ENCODE assay signal across 16 cellular contexts in genomic region chr3:58173029-58173669, GRCh38. TPM values are rescaled to one million over a fixed set of nuclear protein-coding genes. Genes with fewer than 3 reads are reported as not detected.
DNase-seq lines count a peak whose midpoint lies in the region; ATAC-seq, FAIRE-seq and TF ChIP-seq lines count a peak whose summit lies in the region.
"Had no signal": no experiment of that assay in that cellular context is flagged by ENCODE, and none has a peak within 500 bp of the region (broad histone marks: within the 10 kb centered on the region; RNA-seq: fewer than 3 reads in every experiment).

No MANE protein-coding gene starts in this region.

- DNase-seq in A549 (ENCODE audit: low read depth in 1 of 2, low spot score in 1 of 2) (no peak), HT-29 (ENCODE audit: low spot score) (peak; percentile 36), dermis blood vessel endothelial cell (peak; percentile 66), mucosa of descending colon (peak in 1 of 3 donors; percentile 48), NCI-H1930 (lab: John Stamatoyannopoulos, UW) (no peak), DMS153 (lab: John Stamatoyannopoulos, UW) (no peak)
- DNase-seq in naive thymus-derived CD4-positive, alpha-beta T cell = no peak
- DNase-seq in activated naive CD8-positive, alpha-beta T cell treated with anti-CD3 and anti-CD28 coated beads, Interleukin-2, amount 50 U/mL, for 24 hours = no peak
- DNase-seq: immature natural killer cell, NCI-H446 treated with DMSO at 0.1 percent for 48 hours, occipital lobe had no signal

- no peak for FAIRE-seq in A549 (lab: Jason Lieb, UNC)

- TF ChIP-seq CTCF in A549 (IDR thresholded peaks at IDR 0.05) (no peak), mucosa of descending colon (IDR thresholded peaks at IDR 0.05) (no peak)

- POLR2A ChIA-PET in A549 (lab: Yijun Ruan, JAX) = interaction anchor here (0.5 kb wide), 1 partner anchor 139 kb away, joined by 3 read pairs; no protein-coding TSS in a partner anchor
- POLR2A ChIA-PET in naive thymus-derived CD4-positive, alpha-beta T cell (lab: Charles Lee) = interaction anchor here (1.1 kb wide), 1 partner anchor 164 kb away, joined by 3 read pairs; no protein-coding TSS in a partner anchor

- H3K4me1 ChIP-seq in A549 (peaks cover 94% of the 10 kb centered on the region), mucosa of descending colon (ENCODE audit: low read depth) (peaks cover 43% of the 10 kb centered on the region)
- H3K4me1 ChIP-seq in naive thymus-derived CD4-positive, alpha-beta T cell (ENCODE audit: control insufficient read depth in 2 of 2, insufficient read depth in 2 of 2, low read length in 2 of 2) = peaks cover 3 to 6% of the 10 kb centered on the region in 2 donors

- no peaks in the 10 kb centered on the region for H3K36me3 ChIP-seq in mucosa of descending colon (ENCODE audit: low read depth)
- H3K36me3 ChIP-seq in naive thymus-derived CD4-positive, alpha-beta T cell (ENCODE audit: control insufficient read depth in 2 of 3, insufficient read depth in 3 of 3, low read length in 3 of 3) = peaks cover 0 to 29% (median 0%) of the 10 kb centered on the region in 3 experiments

- peak overlapping the region in 1 of 9 donors; percentile 46 for H3K27ac Mint-ChIP-seq in naive thymus-derived CD4-positive, alpha-beta T cell
- H3K27ac Mint-ChIP-seq in activated naive CD8-positive, alpha-beta T cell treated with anti-CD3 and anti-CD28 coated beads, Interleukin-2, amount 50 U/mL, for 24 hours = no peak overlapping the region
- H3K27ac Mint-ChIP-seq: activated CD8-positive, alpha-beta T cell treated with anti-CD3 and anti-CD28 coated beads, Interleukin-2, amount 10 ng/mL, durations not matched to agents 7 days and 5 days; activated T-helper 1 cell treated with anti-CD3 and anti-CD28 coated beads, Interleukin-12 subunit alpha, Interleukin-12 subunit beta, Interleukin-2, Interleukin-4 antibody, amounts not matched to agents 30 ng/mL and 10 ng/mL and 1 ng/mL, durations not matched to agents 14 hours and 24 hours and 36 hours; immature natural killer cell; stimulated activated memory B cell treated with anti-CD40 and anti-IgM and Interleukin-4, amounts not matched to agents 10 μg/mL and 1 μg/mL and 100 μg/mL, for 72 hours had no signal

- no peaks in the 10 kb centered on the region for H3K27me3 ChIP-seq in naive thymus-derived CD4-positive, alpha-beta T cell (ENCODE audit: control insufficient read depth in 2 of 2, insufficient read depth in 2 of 2, low read length in 2 of 2)

- no peak for TF ChIP-seq EP300 in A549 (IDR thresholded peaks at IDR 0.05)

- peaks cover 0 to 3% (median 0%) of the 10 kb centered on the region in 5 donors for H3K27me3 Mint-ChIP-seq in naive thymus-derived CD4-positive, alpha-beta T cell
- peaks cover 7% of the 10 kb centered on the region for H3K27me3 Mint-ChIP-seq in activated naive CD8-positive, alpha-beta T cell treated with anti-CD3 and anti-CD28 coated beads, Interleukin-2, amount 50 U/mL, for 24 hours
- H3K27me3 Mint-ChIP-seq: stimulated activated memory B cell treated with anti-CD40 and anti-IgM and Interleukin-4, amounts not matched to agents 10 μg/mL and 1 μg/mL and 100 μg/mL, for 72 hours had no signal

- 68% methylated on average over 8 of the region's 14 CpGs for WGBS in A549 (ENCODE audit: missing lambda C conversion rate)

- peaks cover 0 to 29% (median 9%) of the 10 kb centered on the region in 5 donors for H3K36me3 Mint-ChIP-seq in naive thymus-derived CD4-positive, alpha-beta T cell
- no peaks in the 10 kb centered on the region for H3K36me3 Mint-ChIP-seq in activated naive CD8-positive, alpha-beta T cell treated with anti-CD3 and anti-CD28 coated beads, Interleukin-2, amount 50 U/mL, for 24 hours (ENCODE audit: low read depth)
- H3K36me3 Mint-ChIP-seq: stimulated activated memory B cell treated with anti-CD40 and anti-IgM and Interleukin-4, amounts not matched to agents 10 μg/mL and 1 μg/mL and 100 μg/mL, for 72 hours had no signal

- CTCF ChIA-PET in A549 (lab: Yijun Ruan, JAX) = interaction anchor here (0.8 to 2.5 kb wide), 12 partner anchors 8 to 221 kb away, joined by 3 to 12 read pairs (median 4); partner anchors contain the start of gene RPP14
- CTCF ChIA-PET in naive thymus-derived CD4-positive, alpha-beta T cell (lab: Charles Lee) = interaction anchor here (1.0 to 4.0 kb wide), 2 partner anchors 164 to 166 kb away, joined by 3 to 22 read pairs; partner anchors contain the start of gene FLNB

- H3K27ac ChIP-seq in A549 = peak overlapping the region; percentile 74 to 98; a peak in 4 of 6 replicates
- H3K27ac ChIP-seq in naive thymus-derived CD4-positive, alpha-beta T cell (ENCODE audit: low read depth, low read length) = no peak overlapping the region

- intact Hi-C loops in mucosa of descending colon (cut with DNase I, micrococcal nuclease) = no loop called here
- intact Hi-C loops in naive thymus-derived CD4-positive, alpha-beta T cell (cut with micrococcal nuclease) = loop anchor here (1.0 to 5.0 kb wide), 2 partner anchors 165 to 211 kb away; partner anchors contain the start of gene FLNB (in 1 of the 2)

- no peak overlapping the region for H3K4me3 ChIP-seq in A549
- no peak overlapping the region for H3K4me3 ChIP-seq in mucosa of descending colon
- H3K4me3 ChIP-seq in naive thymus-derived CD4-positive, alpha-beta T cell (ENCODE audit: low read length) = no peak overlapping the region
- H3K4me3 ChIP-seq: skin epidermis had no signal

- peaks cover 0 to 3% (median 0%) of the 10 kb centered on the region in 11 donors for H3K9me3 Mint-ChIP-seq in naive thymus-derived CD4-positive, alpha-beta T cell
- H3K9me3 Mint-ChIP-seq in activated naive CD8-positive, alpha-beta T cell treated with anti-CD3 and anti-CD28 coated beads, Interleukin-2, amount 50 U/mL, for 24 hours = no peaks in the 10 kb centered on the region
- H3K9me3 Mint-ChIP-seq: activated T-helper 1 cell treated with anti-CD3 and anti-CD28 coated beads, Interleukin-12 subunit alpha, Interleukin-12 subunit beta, Interleukin-2, Interleukin-4 antibody, amounts not matched to agents 30 ng/mL and 10 ng/mL and 1 ng/mL, durations not matched to agents 14 hours and 24 hours and 36 hours; immature natural killer cell; stimulated activated memory B cell treated with anti-CD40 and anti-IgM and Interleukin-4, amounts not matched to agents 10 μg/mL and 1 μg/mL and 100 μg/mL, for 72 hours had no signal

- H3K4me3 Mint-ChIP-seq in naive thymus-derived CD4-positive, alpha-beta T cell = no peak overlapping the region
- no peak overlapping the region for H3K4me3 Mint-ChIP-seq in activated naive CD8-positive, alpha-beta T cell treated with anti-CD3 and anti-CD28 coated beads, Interleukin-2, amount 50 U/mL, for 24 hours
- H3K4me3 Mint-ChIP-seq: activated CD8-positive, alpha-beta T cell treated with anti-CD3 and anti-CD28 coated beads, Interleukin-2, amount 10 ng/mL, durations not matched to agents 7 days and 5 days; activated T-helper 1 cell treated with anti-CD3 and anti-CD28 coated beads, Interleukin-12 subunit alpha, Interleukin-12 subunit beta, Interleukin-2, Interleukin-4 antibody, amounts not matched to agents 30 ng/mL and 10 ng/mL and 1 ng/mL, durations not matched to agents 14 hours and 24 hours and 36 hours; immature natural killer cell; stimulated activated memory B cell treated with anti-CD40 and anti-IgM and Interleukin-4, amounts not matched to agents 10 μg/mL and 1 μg/mL and 100 μg/mL, for 72 hours had no signal

- no peak for TF ChIP-seq POLR2A in A549 (IDR thresholded peaks at IDR 0.05; ENCODE audit: low read length)

- H3K9me3 ChIP-seq in A549 (no peaks in the 10 kb centered on the region), mucosa of descending colon (no peaks in the 10 kb centered on the region)
- no peaks in the 10 kb centered on the region for H3K9me3 ChIP-seq in naive thymus-derived CD4-positive, alpha-beta T cell (ENCODE audit: control insufficient read depth in 2 of 3, low read length in 3 of 3)
- H3K9me3 ChIP-seq: SK-N-SH had no signal

- no peak for TF ChIP-seq RAD21 in A549 (conservative IDR thresholded peaks at IDR 0.05 in 1 of 2, IDR thresholded peaks at IDR 0.05 in 1 of 2)

- ATAC-seq in A549 (no peak), mucosa of descending colon (peak; percentile 32)
- ATAC-seq in naive thymus-derived CD4-positive, alpha-beta T cell = no peak
- ATAC-seq in activated naive CD8-positive, alpha-beta T cell treated with anti-CD3 and anti-CD28 coated beads, Interleukin-2, amount 50 U/mL, for 24 hours = no peak
- ATAC-seq: activated CD8-positive, alpha-beta T cell treated with anti-CD3 and anti-CD28 coated beads, Interleukin-2, amount 10 ng/mL, durations not matched to agents 7 days and 5 days; stimulated activated memory B cell treated with anti-CD40 and anti-IgM and Interleukin-4, amounts not matched to agents 10 μg/mL and 1 μg/mL and 100 μg/mL, for 72 hours had no signal

- H3K4me2 ChIP-seq in A549 = 0 out of 3 replicates have a peak overlapping the region, but pooled peaks have one; percentile 56
- H3K4me2 ChIP-seq: SK-N-SH had no signal

- H3K4me1 Mint-ChIP-seq in naive thymus-derived CD4-positive, alpha-beta T cell = peaks cover under 1 to 9% (median 5%) of the 10 kb centered on the region in 7 donors
- peaks cover 21% of the 10 kb centered on the region for H3K4me1 Mint-ChIP-seq in activated naive CD8-positive, alpha-beta T cell treated with anti-CD3 and anti-CD28 coated beads, Interleukin-2, amount 50 U/mL, for 24 hours

TF ChIP-seq in A549, 52 proteins besides CTCF, POLR2A, EP300 and RAD21:
- no peak for TF ChIP-seq KDM5A (IDR thresholded peaks at IDR 0.05)
- 0 out of 2 replicates have a peak, but pooled peaks have one; percentile 36 for TF ChIP-seq POLR2AphosphoS2 (conservative IDR thresholded peaks at IDR 0.05; ENCODE audit: low read length)
TF ChIP-seq in A549: peak in this region for 1.

RNA-seq across cellular contexts. Expression of gene DNASE1L3, which starts 37.6 kb away (rescaled TPM):
- polyA plus RNA-seq in A549 (2011; rRNA removed) = 0.19 TPM in 1 of 2 replicates, not detected in the other
- polyA plus RNA-seq in A549 (2012; cell fraction: cytosol; rRNA removed) = 0.08 TPM in 1 of 2 replicates, not detected in the other
- polyA plus RNA-seq in A549 (2012; cell fraction: nucleus; rRNA removed) = not detected in 2 replicates
- not detected in 3 replicates for polyA plus RNA-seq in A549 (2017; fragmentation: RNase III; extraction: RNeasy Plus Mini Kit Qiagen cat#74134 plus additional on column Dnase treatment)
- polyA minus RNA-seq in A549 (2011; rRNA and poly(A)+ RNA removed) = 0.49 TPM in 1 of 2 replicates, not detected in the other
- not detected in 2 replicates for total RNA-seq in HT-29 (2014; rRNA removed; shearing (Covaris generic))
- 1.7 and 10.6 TPM in 2 replicates for total RNA-seq in dermis blood vessel endothelial cell
- 1 to 10 TPM; 3.3 to 9.6 (median 9.0) TPM for total RNA-seq in mucosa of descending colon
- total RNA-seq in naive thymus-derived CD4-positive, alpha-beta T cell = 1 to 10 TPM in 1 of 5 experiments, under 1 TPM in 1, not detected in 3; 0.66 to 2.6 TPM
- not detected for polyA plus RNA-seq in naive thymus-derived CD4-positive, alpha-beta T cell
- total RNA-seq: activated CD8-positive, alpha-beta T cell treated with anti-CD3 and anti-CD28 coated beads, Interleukin-2, amount 10 ng/mL, durations not matched to agents 7 days and 5 days; activated T-helper 1 cell treated with anti-CD3 and anti-CD28 coated beads, Interleukin-12 subunit alpha, Interleukin-12 subunit beta, Interleukin-2, Interleukin-4 antibody, amounts not matched to agents 30 ng/mL and 10 ng/mL and 1 ng/mL, durations not matched to agents 14 hours and 24 hours and 36 hours had no signal
- polyA plus RNA-seq: SK-N-SH had no signal

Comparison
In these comparisons a context has a peak if more than half of its experiments do, and no peak if none do; other contexts are left out.
1. DNase-seq: peak in HT-29 (single experiment) and dermis blood vessel endothelial cell (single experiment); none in A549 (0 of 2), NCI-H1930 (0 of 2), DMS153 (single experiment), naive thymus-derived CD4-positive, alpha-beta T cell (0 of 9) and activated naive CD8-positive, alpha-beta T cell treated with anti-CD3 and anti-CD28 coated beads, Interleukin-2, amount 50 U/mL, for 24 hours (single experiment).
2. intact Hi-C loops: an anchor here in naive thymus-derived CD4-positive, alpha-beta T cell (1.0 to 5.0 kb wide); none called in mucosa of descending colon.